ENCODE assay signal across 9 cellular contexts in the genomic region with DNA sequence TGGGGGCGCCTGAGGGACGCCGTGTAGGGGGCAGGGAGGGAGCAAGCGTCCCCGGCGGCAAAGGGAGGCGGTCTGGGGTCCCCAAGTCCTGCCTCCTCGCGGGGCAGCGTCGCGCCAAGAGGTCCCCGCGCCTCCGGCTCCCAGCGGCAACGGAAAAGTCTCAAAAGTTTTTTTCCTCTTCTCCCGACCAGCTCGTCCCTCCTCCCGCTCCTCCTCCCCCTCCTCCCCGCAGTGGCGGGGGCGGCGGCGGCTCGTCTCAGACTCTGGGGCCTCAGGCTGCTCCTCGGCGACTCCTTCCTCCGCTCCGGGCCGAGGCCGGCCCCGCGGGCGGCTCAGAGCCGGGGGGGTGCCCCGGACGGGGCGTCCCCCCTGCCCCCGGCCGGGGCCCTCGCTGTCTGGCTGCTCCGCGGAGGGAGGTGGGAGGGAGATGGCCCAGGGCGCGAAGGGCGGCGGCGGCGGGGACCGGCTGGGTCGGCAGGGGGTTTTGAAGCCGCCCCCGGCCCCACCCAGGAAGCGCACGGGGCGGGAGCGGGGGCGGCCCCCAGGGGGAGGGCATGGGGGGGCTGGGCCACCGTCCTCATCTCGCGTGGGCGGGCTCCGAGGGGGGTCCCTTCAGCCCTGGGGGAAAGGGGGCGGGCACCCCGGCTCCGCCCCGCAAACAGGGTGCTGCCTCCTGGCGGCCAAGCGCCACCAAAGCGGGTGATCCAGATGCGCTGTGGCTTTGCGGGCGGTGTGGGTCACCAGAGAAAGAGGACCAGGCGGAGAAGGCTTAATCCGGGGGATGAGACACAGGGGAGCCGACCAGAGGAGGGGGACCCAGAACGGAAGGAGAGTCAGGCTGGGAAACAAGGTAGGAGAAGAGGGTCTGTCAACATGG. TPM values are rescaled to one million over a fixed set of nuclear protein-coding genes. Genes with fewer than 3 reads are reported as not detected.
DNase-seq lines count a peak whose midpoint lies in the region; ATAC-seq, FAIRE-seq and TF ChIP-seq lines count a peak whose summit lies in the region.
"Had no signal": no experiment of that assay in that cellular context is flagged by ENCODE, and none has a peak within 500 bp of the region (broad histone marks: within the 10 kb centered on the region; RNA-seq: fewer than 3 reads in every experiment).

A gene (minus strand): TSS at position 457 of the 877 bp plus-strand sequence. CDS start 878 bp downstream, outside the sequence.

- FAIRE-seq in pancreas (lab: Jason Lieb, UNC), result no peak
- FAIRE-seq: islet of Langerhans had no signal

- WGBS in pancreas, 2 donors, result 1 to 3% methylated on average over 39 to 76 of the region's 78 CpGs
- WGBS in thyroid gland, 2 donors, result 1 to 3% methylated on average over 38 of the region's 78 CpGs

- H3K4me3 ChIP-seq in SU-DHL-6 (ENCODE audit: insufficient read depth, low read length, poor library complexity, severe bottlenecking) (peak within 1 kb of the TSS; percentile 92), pancreas (peak within 1 kb of the TSS; percentile 57 to 79 (median 70)), thyroid gland (replicated peaks in 1 of 3) (peak within 1 kb of the TSS; percentile 20 to 45 (median 33))

- peaks cover 60% of the 10 kb centered on the region for H3K4me1 Mint-ChIP-seq in activated naive CD8-positive, alpha-beta T cell (ENCODE audit: low read depth)

- H3F3A ChIP-seq in SU-DHL-6 (ENCODE audit: insufficient read depth), result peaks cover 4% of the 10 kb centered on the region; the same call in 1 of the 2 replicates

- H2AFZ ChIP-seq in SU-DHL-6 (ENCODE audit: low read depth, low read length, severe bottlenecking), result peak within 1 kb of the TSS; percentile 47

- peaks cover 4% of the 10 kb centered on the region; the same call in 1 of the 2 replicates for H4K20me1 ChIP-seq in SU-DHL-6 (ENCODE audit: low read depth, low read length)

- H3K4me1 ChIP-seq in pancreas, result peaks cover 0 to 5% (median 0%) of the 10 kb centered on the region in 3 donors
- H3K4me1 ChIP-seq in thyroid gland, result peaks cover 18 to 21% of the 10 kb centered on the region in 2 donors

- ATAC-seq in GM19455 (IDR thresholded peaks at IDR 0.05; ENCODE audit: unreplicated experiment) (peak; percentile 36), pancreas (peak; percentile 72 to 82 (median 80))

- H3K27me3 Mint-ChIP-seq in activated naive CD8-positive, alpha-beta T cell, result no peaks in the 10 kb centered on the region

- peak within 1 kb of the TSS; percentile 74 for H3K4me2 ChIP-seq in SU-DHL-6 (ENCODE audit: low read depth, low read length, poor library complexity, severe bottlenecking)

- peaks cover 3% of the 10 kb centered on the region for H3K36me3 Mint-ChIP-seq in activated naive CD8-positive, alpha-beta T cell

- H3K9me3 Mint-ChIP-seq in activated naive CD8-positive, alpha-beta T cell (ENCODE audit: low read depth), result no peaks in the 10 kb centered on the region

- peak in 1 of 2 donors; percentile 21 for TF ChIP-seq POLR2A in thyroid gland (IDR thresholded peaks at IDR 0.05)

- H3K4me3 Mint-ChIP-seq in activated naive CD8-positive, alpha-beta T cell, result peak within 1 kb of the TSS; percentile 100

- H3K9me2 ChIP-seq in SU-DHL-6 (replicated peaks; ENCODE audit: insufficient read depth, low read length), result no peaks in the 10 kb centered on the region

- H3K36me3 ChIP-seq in SU-DHL-6 (ENCODE audit: low read length) (no peaks in the 10 kb centered on the region), pancreas (no peaks in the 10 kb centered on the region), thyroid gland (no peaks in the 10 kb centered on the region)

- H3K9me3 ChIP-seq in SU-DHL-6 (ENCODE audit: insufficient read depth, low read length), result no peaks in the 10 kb centered on the region
- H3K9me3 ChIP-seq in pancreas, result no peaks in the 10 kb centered on the region
- H3K9me3 ChIP-seq in thyroid gland, result no peaks in the 10 kb centered on the region

- H3K27me3 ChIP-seq in SU-DHL-6 (ENCODE audit: low read length), result no peaks in the 10 kb centered on the region
- H3K27me3 ChIP-seq in pancreas, result no peaks in the 10 kb centered on the region
- H3K27me3 ChIP-seq in thyroid gland, result peaks cover 3% of the 10 kb centered on the region

- H3K79me2 ChIP-seq in SU-DHL-6 (ENCODE audit: insufficient read depth, low read length), result peaks cover 46% of the 10 kb centered on the region

- H3K27ac ChIP-seq in SU-DHL-6 (ENCODE audit: low read depth, low read length), result peak within 1 kb of the TSS; percentile 86
- H3K27ac ChIP-seq in pancreas, result peak within 1 kb of the TSS in 2 of 4 donors; percentile 66 to 76
- peak within 1 kb of the TSS; percentile 66 to 78 (median 70) for H3K27ac ChIP-seq in thyroid gland

- TF ChIP-seq CTCF in SU-DHL-6 (IDR thresholded peaks at IDR 0.05; ENCODE audit: insufficient read depth, low read length, poor library complexity, severe bottlenecking), result peak; percentile 95
- TF ChIP-seq CTCF in pancreas (IDR thresholded peaks at IDR 0.05), result peak; percentile 70 to 80 (median 80)
- peak; percentile 53 to 84 (median 68) for TF ChIP-seq CTCF in thyroid gland (IDR thresholded peaks at IDR 0.05)

- DNase-seq in CD1c-positive myeloid dendritic cell (ENCODE audit: extremely low spot score) (peak; percentile 93), HuH-7 (ENCODE audit: low spot score) (peak; percentile 99), head of caudate nucleus (peak in 40 of 42 donors; percentile 51 to 82 (median 70)), pancreas (peak; percentile 67 to 92 (median 84)), thyroid gland (peak; percentile 70)

- H3K9ac ChIP-seq in SU-DHL-6 (ENCODE audit: low read length), result peak within 1 kb of the TSS; percentile 94

- H3K27ac Mint-ChIP-seq in activated naive CD8-positive, alpha-beta T cell, result peak within 1 kb of the TSS; percentile 98

- intact Hi-C loops in head of caudate nucleus (cut with DNase I), result no loop called here
- intact Hi-C loops in pancreas (cut with DNase I), result no loop called here
- intact Hi-C loops in thyroid gland (cut with DNase I), result loop anchor here (5.0 kb wide), 1 partner anchor 41 kb away; a partner anchor contains a TSS

RNA-seq across cellular contexts. Expression of the gene that starts here (rescaled TPM):
- total RNA-seq in pancreas, result 10 to 100 TPM in 2 of 6 donors, 1 to 10 TPM in 4; 3.3 to 32.3 (median 6.9) TPM
- 1 to 10 TPM; 4.0 to 6.0 TPM for polyA plus RNA-seq in pancreas
- total RNA-seq in thyroid gland, result 10 to 100 TPM in 3 of 4 donors, 1 to 10 TPM in 1; 9.6 to 13.7 (median 11.0) TPM

Comparison
In these comparisons a context has a peak if more than half of its experiments do, and no peak if none do; other contexts are left out.
1. H3K4me3 ChIP-seq: peak in every context shown above with its lines; median percentile 92 in SU-DHL-6; 70 in pancreas; 33 in thyroid gland.